7 cellular contexts compared by ENCODE assay signal in genomic region chr1:157193702-157194391, GRCh38. TPM values are rescaled to one million over a fixed set of nuclear protein-coding genes. Genes with fewer than 3 reads are reported as not detected.
DNase-seq lines count a peak whose midpoint lies in the region; ATAC-seq and TF ChIP-seq lines count a peak whose summit lies in the region.

No MANE protein-coding gene starts in this region.

- intact Hi-C loops in adrenal gland (cut with DNase I), result loop anchor here (10.0 kb wide), 3 partner anchors 171 to 301 kb away; no protein-coding TSS in a partner anchor

- ATAC-seq in GM21786 (IDR thresholded peaks at IDR 0.05; ENCODE audit: unreplicated experiment), result no peak

- no peak overlapping the region for H3K4me3 Mint-ChIP-seq in immature natural killer cell

- WGBS in adrenal gland, 4 donors, result 38 to 42% (median 41%) methylated on average over 19 to 20 of the region's 20 CpGs

- H3K27ac Mint-ChIP-seq in immature natural killer cell, result no peak overlapping the region

- H3K9me3 ChIP-seq in adrenal gland (replicated peaks in 1 of 3), result no peaks in the 10 kb centered on the region

- H3K9me3 Mint-ChIP-seq in immature natural killer cell, result no peaks in the 10 kb centered on the region

- no peaks in the 10 kb centered on the region for H3K4me1 ChIP-seq in adrenal gland (replicated peaks in 1 of 2)

- peaks cover 4 to 13% of the 10 kb centered on the region in 2 donors for H3K4me1 Mint-ChIP-seq in immature natural killer cell

- H3K36me3 Mint-ChIP-seq in immature natural killer cell, result no peaks in the 10 kb centered on the region

- TF ChIP-seq CTCF in GM10266 (IDR thresholded peaks at IDR 0.05; ENCODE audit: control insufficient read depth, insufficient read depth, low read depth, missing control alignments) (peak; percentile 80), adrenal gland (IDR thresholded peaks at IDR 0.05) (peak; percentile 13 to 61 (median 46))

- no peak overlapping the region for H3K27ac ChIP-seq in adrenal gland

- no peak for TF ChIP-seq POLR2A in adrenal gland (IDR thresholded peaks at IDR 0.05)

- H3K4me3 ChIP-seq in adrenal gland, result no peak overlapping the region

- peaks cover 4 to 11% (median 11%) of the 10 kb centered on the region in 3 donors for H3K27me3 Mint-ChIP-seq in immature natural killer cell (ENCODE audit: low read depth in 3 of 3)

- H3K27me3 ChIP-seq in adrenal gland, result peaks cover 24% of the 10 kb centered on the region

- H3K36me3 ChIP-seq in adrenal gland (replicated peaks in 1 of 2), result no peaks in the 10 kb centered on the region

- DNase-seq in GM10266 (ENCODE audit: extremely low spot score) (peak; percentile 74), MV-4-11 (lab: John Stamatoyannopoulos, UW) (peak; percentile 15), SK-N-DZ (ENCODE audit: low spot score) (peak; percentile 69), adrenal gland (peak; percentile 44 to 80 (median 69)), immature natural killer cell (peak; percentile 20 to 33 (median 29))
- DNase-seq in stimulated activated CD4-positive, alpha-beta T cell treated with anti-CD3 and anti-CD28 coated beads, Interleukin-1b, Interleukin-23, amount 100 ng/mL, for 48 hours, result peak; percentile 50

RNA-seq across cellular contexts. Expression of gene ETV3, which starts 55.7 kb away (rescaled TPM):
- polyA plus RNA-seq in SK-N-DZ (2014; cell fraction: cytosol; rRNA removed), result 6.4 and 7.0 TPM in 2 replicates
- polyA plus RNA-seq in SK-N-DZ (2014; cell fraction: nucleus; rRNA removed), result 5.3 and 9.6 TPM in 2 replicates
- total RNA-seq in adrenal gland, result 10 to 100 TPM in 5 of 8 donors, 1 to 10 TPM in 3; 6.1 to 18.7 (median 14.8) TPM
- polyA plus RNA-seq in adrenal gland (1 to 10 TPM; 3.3 to 8.5 (median 4.9) TPM), immature natural killer cell (10 to 100 TPM in 2 of 3 donors, 1 to 10 TPM in 1; 6.6 to 22.0 (median 20.5) TPM)

Comparison
In these comparisons a context has a peak if more than half of its experiments do, and no peak if none do; other contexts are left out.
1. DNase-seq: peak in every context shown above with its lines; median percentile 74 in GM10266; 69 in SK-N-DZ; 69 in adrenal gland; 50 in stimulated activated CD4-positive, alpha-beta T cell treated with anti-CD3 and anti-CD28 coated beads, Interleukin-1b, Interleukin-23, amount 100 ng/mL, for 48 hours; 29 in immature natural killer cell; 15 in MV-4-11.